ENCODE assay signal across 17 cellular contexts in the genomic region with DNA sequence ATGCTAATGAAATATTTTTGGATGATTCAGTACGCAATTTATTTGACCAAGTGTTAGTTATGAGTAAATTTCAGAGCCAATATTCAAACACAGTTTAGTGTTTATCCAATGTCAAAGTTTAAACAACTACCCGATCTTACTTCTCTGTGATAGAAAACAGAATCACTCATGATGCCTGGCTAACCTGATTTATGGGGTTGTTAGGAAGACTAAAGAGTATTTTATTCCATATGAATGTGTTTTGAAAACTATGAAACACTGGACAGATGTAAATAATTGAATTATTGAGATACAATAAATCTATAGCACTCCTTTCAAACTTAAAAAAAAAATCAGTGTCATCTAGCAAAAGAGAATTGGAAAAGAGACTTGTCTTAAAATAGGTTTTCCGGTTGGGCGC.
DNase-seq lines count a peak whose midpoint lies in the region; ATAC-seq and TF ChIP-seq lines count a peak whose summit lies in the region.
"Had no signal": no experiment of that assay in that cellular context is flagged by ENCODE, and none has a peak within 500 bp of the region (broad histone marks: within the 10 kb centered on the region; RNA-seq: fewer than 3 reads in every experiment).

No MANE protein-coding gene starts in this region.

- peaks cover 0 to 3% of the 10 kb centered on the region in 2 experiments; a peak in 1 of 4 replicates for H3K4me1 ChIP-seq in SK-N-SH (ENCODE audit: control insufficient read depth in 1 of 2, insufficient read depth in 2 of 2, low read depth in 1 of 2, low read length in 1 of 2)
- H3K4me1 ChIP-seq: A549; BLaER1 treated with 17β-estradiol and CSF1 and Interleukin-3, amounts not matched to agents 10 nM and 100 nM; Caco-2 had no signal

- ATAC-seq in SK-N-SH treated with all-trans-retinoic acid at 6 μM for 48 hours: no peak
- ATAC-seq: A549; CD8-positive, alpha-beta T cell had no signal

- no peaks in the 10 kb centered on the region for H3K9me2 ChIP-seq in SK-N-SH

- H3K4me2 ChIP-seq in SK-N-SH: no peak overlapping the region
- H3K4me2 ChIP-seq: A549; BLaER1 treated with 17β-estradiol and CSF1 and Interleukin-3, amounts not matched to agents 10 nM and 100 nM had no signal

- H3K9ac ChIP-seq in SK-N-SH: no peak overlapping the region
- H3K9ac ChIP-seq: BLaER1 treated with 17β-estradiol and CSF1 and Interleukin-3, amounts not matched to agents 10 nM and 100 nM had no signal

- no peak for TF ChIP-seq RAD21 in SK-N-SH (IDR thresholded peaks at IDR 0.05; ENCODE audit: low read length)

- no peaks in the 10 kb centered on the region; the same call in 1 of the 2 replicates for H3K79me2 ChIP-seq in SK-N-SH (ENCODE audit: insufficient read depth)

- no peak overlapping the region for H3K4me3 Mint-ChIP-seq in endothelial cell (ENCODE audit: unreplicated experiment)
- H3K4me3 Mint-ChIP-seq: B cell; CD4-positive, alpha-beta T cell; CD8-positive, alpha-beta T cell had no signal

- no peaks in the 10 kb centered on the region for H3K9me3 Mint-ChIP-seq in endothelial cell (ENCODE audit: unreplicated experiment)
- H3K9me3 Mint-ChIP-seq: CD4-positive, alpha-beta T cell; CD8-positive, alpha-beta T cell had no signal

- no peak overlapping the region for H3K27ac Mint-ChIP-seq in endothelial cell (ENCODE audit: unreplicated experiment)
- H3K27ac Mint-ChIP-seq: B cell; CD4-positive, alpha-beta T cell; CD8-positive, alpha-beta T cell had no signal

- no peaks in the 10 kb centered on the region for H3F3A ChIP-seq in SK-N-SH (replicated peaks; ENCODE audit: insufficient read depth)

- CTCF ChIA-PET in SK-N-SH (lab: Yijun Ruan, JAX): no interaction called here

- TF ChIP-seq EP300 in SK-N-SH (IDR thresholded peaks at IDR 0.05; ENCODE audit: borderline replicate concordance in 1 of 2, low read depth in 1 of 2, low read length in 1 of 2): peak in 1 of 2 experiments; percentile 76; a peak in 2 of 4 replicates

- no peaks in the 10 kb centered on the region for H4K20me1 ChIP-seq in SK-N-SH (ENCODE audit: insufficient read depth)
- H4K20me1 ChIP-seq: BLaER1 treated with 17β-estradiol and CSF1 and Interleukin-3, amounts not matched to agents 10 nM and 100 nM had no signal

- H3K27me3 Mint-ChIP-seq in endothelial cell (ENCODE audit: unreplicated experiment): no peaks in the 10 kb centered on the region
- H3K27me3 Mint-ChIP-seq: B cell; CD4-positive, alpha-beta T cell had no signal

- no peaks in the 10 kb centered on the region for H3K36me3 ChIP-seq in SK-N-SH (replicated peaks in 1 of 2; ENCODE audit: control insufficient read depth in 1 of 2, insufficient read depth in 2 of 2, low read length in 1 of 2)
- H3K36me3 ChIP-seq: BLaER1 treated with 17β-estradiol and CSF1 and Interleukin-3, amounts not matched to agents 10 nM and 100 nM had no signal

- POLR2A ChIA-PET in SK-N-SH (lab: Yijun Ruan, JAX): no interaction called here

- no peaks in the 10 kb centered on the region for H3K36me3 Mint-ChIP-seq in endothelial cell (ENCODE audit: low read depth, unreplicated experiment)
- H3K36me3 Mint-ChIP-seq: CD8-positive, alpha-beta T cell had no signal

- DNase-seq in SK-N-SH: no peak
- peak; percentile 14 for DNase-seq in kidney tubule cell (ENCODE audit: low spot score)
- no peak for DNase-seq in foreskin melanocyte
- DNase-seq in endothelial cell (ENCODE audit: low spot score): no peak
- DNase-seq: AML-193; Caco-2; Calu3; CD4-positive, alpha-beta T cell; CD8-positive, alpha-beta T cell; DMS79 treated with DMSO at 0.1 percent for 48 hours; GF-D8 had no signal

- no peak overlapping the region for H3K27ac ChIP-seq in SK-N-SH (ENCODE audit: low read depth in 2 of 2, low read length in 1 of 2)
- H3K27ac ChIP-seq: 22Rv1; A549; BLaER1 treated with 17β-estradiol and CSF1 and Interleukin-3, amounts not matched to agents 10 nM and 100 nM; C4-2B had no signal

- TF ChIP-seq CTCF in SK-N-SH (IDR thresholded peaks at IDR 0.05): no peak
- no peak for TF ChIP-seq CTCF in endothelial cell (IDR thresholded peaks at IDR 0.05; ENCODE audit: unreplicated experiment)

- H3K9me3 ChIP-seq in SK-N-SH: no peaks in the 10 kb centered on the region
- H3K9me3 ChIP-seq: A549, Caco-2 had no signal

- H3K27me3 ChIP-seq in SK-N-SH (ENCODE audit: insufficient read depth): no peaks in the 10 kb centered on the region
- H3K27me3 ChIP-seq: BLaER1 treated with 17β-estradiol and CSF1 and Interleukin-3, amounts not matched to agents 10 nM and 100 nM had no signal

- no peak overlapping the region for H2AFZ ChIP-seq in SK-N-SH (ENCODE audit: low read depth)

- H3K4me3 ChIP-seq in SK-N-SH (ENCODE audit: low read depth in 2 of 2, low read length in 1 of 2): no peak overlapping the region
- H3K4me3 ChIP-seq: A549; BLaER1 treated with 17β-estradiol and CSF1 and Interleukin-3, amounts not matched to agents 10 nM and 100 nM had no signal

- H3K4me1 Mint-ChIP-seq in endothelial cell (ENCODE audit: unreplicated experiment): no peaks in the 10 kb centered on the region
- H3K4me1 Mint-ChIP-seq: B cell had no signal

- 55% methylated on average over 4 of the region's 4 CpGs for WGBS in SK-N-SH (ENCODE audit: low lambda C conversion rate)

TF ChIP-seq in SK-N-SH treated with all-trans-retinoic acid at 6 μM for 48 hours, 23 proteins besides CTCF, POLR2A, EP300 and RAD21 (continues in another document):
- TF ChIP-seq ZC3H10 (CRISPR knock-in tag; IDR thresholded peaks at IDR 0.05) (peak; percentile 52; the same call in 1 of the 2 replicates), ZFP3 (CRISPR knock-in tag; IDR thresholded peaks at IDR 0.05) (no peak), SNAI2 (CRISPR knock-in tag; IDR thresholded peaks at IDR 0.05) (no peak), ISL1 (CRISPR knock-in tag; IDR thresholded peaks at IDR 0.05) (peak; percentile 94), CSDC2 (CRISPR knock-in tag; IDR thresholded peaks at IDR 0.05) (no peak), TCF4 (CRISPR knock-in tag; IDR thresholded peaks at IDR 0.05; ENCODE audit: borderline replicate concordance) (peak; percentile 71; the same call in 1 of the 2 replicates), TSHZ2 (CRISPR knock-in tag; IDR thresholded peaks at IDR 0.05) (peak; percentile 58; the same call in 1 of the 2 replicates), TOX (CRISPR knock-in tag; IDR thresholded peaks at IDR 0.05; ENCODE audit: borderline replicate concordance) (peak; percentile 65)

TF ChIP-seq in SK-N-SH, 30 proteins besides CTCF, POLR2A, EP300 and RAD21:
- TF ChIP-seq EZH2phosphoT487 (IDR thresholded peaks at IDR 0.05; ENCODE audit: borderline replicate concordance, low read depth): no peak
- TF ChIP-seq YY1 (IDR thresholded peaks at IDR 0.05; ENCODE audit: low read depth): no peak
- TF ChIP-seq, protein P1, sequence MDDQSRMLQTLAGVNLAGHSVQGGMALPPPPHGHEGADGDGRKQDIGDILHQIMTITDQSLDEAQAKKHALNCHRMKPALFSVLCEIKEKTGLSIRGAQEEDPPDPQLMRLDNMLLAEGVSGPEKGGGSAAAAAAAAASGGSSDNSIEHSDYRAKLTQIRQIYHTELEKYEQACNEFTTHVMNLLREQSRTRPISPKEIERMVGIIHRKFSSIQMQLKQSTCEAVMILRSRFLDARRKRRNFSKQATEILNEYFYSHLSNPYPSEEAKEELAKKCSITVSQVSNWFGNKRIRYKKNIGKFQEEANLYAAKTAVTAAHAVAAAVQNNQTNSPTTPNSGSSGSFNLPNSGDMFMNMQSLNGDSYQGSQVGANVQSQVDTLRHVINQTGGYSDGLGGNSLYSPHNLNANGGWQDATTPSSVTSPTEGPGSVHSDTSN (IDR thresholded peaks at IDR 0.05): no peak
- no peak for TF ChIP-seq GABPA (IDR thresholded peaks at IDR 0.05; ENCODE audit: low read depth)
- TF ChIP-seq NFIC (IDR thresholded peaks at IDR 0.05; ENCODE audit: borderline replicate concordance): no peak
- no peak for TF ChIP-seq GATA2 (CRISPR knock-in tag; IDR thresholded peaks at IDR 0.05)
- TF ChIP-seq, protein P2, sequence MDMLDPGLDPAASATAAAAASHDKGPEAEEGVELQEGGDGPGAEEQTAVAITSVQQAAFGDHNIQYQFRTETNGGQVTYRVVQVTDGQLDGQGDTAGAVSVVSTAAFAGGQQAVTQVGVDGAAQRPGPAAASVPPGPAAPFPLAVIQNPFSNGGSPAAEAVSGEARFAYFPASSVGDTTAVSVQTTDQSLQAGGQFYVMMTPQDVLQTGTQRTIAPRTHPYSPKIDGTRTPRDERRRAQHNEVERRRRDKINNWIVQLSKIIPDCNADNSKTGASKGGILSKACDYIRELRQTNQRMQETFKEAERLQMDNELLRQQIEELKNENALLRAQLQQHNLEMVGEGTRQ (IDR thresholded peaks at IDR 0.05; ENCODE audit: borderline replicate concordance, low read depth, low read length): no peak
- TF ChIP-seq TCF12 (IDR thresholded peaks at IDR 0.05): no peak
- no peak for TF ChIP-seq ZBTB33 (IDR thresholded peaks at IDR 0.05; ENCODE audit: borderline replicate concordance, low read depth)
- no peak for TF ChIP-seq ELF1 (IDR thresholded peaks at IDR 0.05)
- no peak for TF ChIP-seq MXI1 (IDR thresholded peaks at IDR 0.05; ENCODE audit: low read depth, low read length)
- TF ChIP-seq, protein P3, sequence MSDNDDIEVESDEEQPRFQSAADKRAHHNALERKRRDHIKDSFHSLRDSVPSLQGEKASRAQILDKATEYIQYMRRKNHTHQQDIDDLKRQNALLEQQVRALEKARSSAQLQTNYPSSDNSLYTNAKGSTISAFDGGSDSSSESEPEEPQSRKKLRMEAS (IDR thresholded peaks at IDR 0.05; ENCODE audit: low read depth): no peak
- TF ChIP-seq RFX5 (IDR thresholded peaks at IDR 0.05; ENCODE audit: low read length): no peak
